ENCODE assay signal across 14 cellular contexts in the genomic region with DNA sequence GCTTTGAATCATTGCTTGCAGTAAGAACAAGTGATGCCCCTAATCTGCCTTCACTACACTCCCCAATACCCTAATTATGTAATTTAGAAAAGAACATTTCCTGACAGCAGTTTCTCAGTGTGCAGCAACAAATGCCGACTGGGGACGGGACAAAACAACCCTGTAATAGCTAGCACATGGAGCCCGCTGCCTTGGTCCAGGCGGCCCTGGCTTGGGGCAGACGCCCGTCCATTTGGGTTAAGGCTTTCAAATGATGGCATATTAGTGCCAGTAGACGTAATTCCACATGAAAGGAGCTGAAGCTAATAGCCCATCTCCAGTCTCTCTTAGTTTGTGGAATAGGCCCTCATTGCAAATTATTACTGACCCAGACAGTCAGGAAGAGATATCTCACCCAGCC.
A peak's percentile ranks its signal among the peaks of the same experiment; 100 is the strongest.
DNase-seq lines count a peak whose midpoint lies in the region; ATAC-seq and TF ChIP-seq lines count a peak whose summit lies in the region.
"Had no signal": no experiment of that assay in that cellular context is flagged by ENCODE, and none has a peak within 500 bp of the region (broad histone marks: within the 10 kb centered on the region; RNA-seq: fewer than 3 reads in every experiment).

No MANE protein-coding gene starts in this region.

- no peak overlapping the region for H3K4me3 Mint-ChIP-seq in nephron
- H3K4me3 Mint-ChIP-seq: B cell; CD4-positive, alpha-beta T cell; HFFc6 had no signal

- H3K27ac ChIP-seq in right atrium auricular region (no peak overlapping the region), heart right ventricle (no peak overlapping the region), VCaP (peak overlapping the region; percentile 80; the same call in 1 of the 2 replicates)
- H3K27ac ChIP-seq: HL-60 had no signal

- peaks cover 11% of the 10 kb centered on the region for H3K4me1 Mint-ChIP-seq in nephron
- H3K4me1 Mint-ChIP-seq: B cell had no signal

- intact Hi-C loops in heart right ventricle (cut with DNase I) (loop anchor here in 2 of 10 donors (10.0 kb wide), 2 partner anchors 130 to 150 kb away; a partner anchor contains a TSS), sciatic nerve (cut with DNase I) (no loop called here)

- H3K27me3 Mint-ChIP-seq in nephron (ENCODE audit: low read depth): peaks cover 29% of the 10 kb centered on the region

- no peaks in the 10 kb centered on the region for H3K9me3 ChIP-seq in right atrium auricular region
- H3K9me3 ChIP-seq in heart right ventricle: no peaks in the 10 kb centered on the region

- H3K27ac Mint-ChIP-seq in nephron: peak overlapping the region in 2 of 3 experiments; percentile 13 to 14
- H3K27ac Mint-ChIP-seq: B cell; CD4-positive, alpha-beta T cell; HFFc6 had no signal

- no peaks in the 10 kb centered on the region for H3K36me3 Mint-ChIP-seq in nephron (ENCODE audit: low read depth)

- no peaks in the 10 kb centered on the region for H3K4me1 ChIP-seq in right atrium auricular region
- no peaks in the 10 kb centered on the region for H3K4me1 ChIP-seq in heart right ventricle

- H3K9me3 Mint-ChIP-seq in nephron: no peaks in the 10 kb centered on the region
- H3K9me3 Mint-ChIP-seq: CD4-positive, alpha-beta T cell; HFFc6 had no signal

- WGBS in heart right ventricle, 2 donors: 93 to 96% methylated on average over 7 of the region's 7 CpGs

- H3K27me3 ChIP-seq in right atrium auricular region (no peaks in the 10 kb centered on the region), heart right ventricle (peaks cover 0 to 40% (median 25%) of the 10 kb centered on the region in 7 donors)

- DNase-seq in right atrium auricular region (ENCODE audit: low spot score) (peak; percentile 34), heart right ventricle (no peak), NCI-H2029 (lab: John Stamatoyannopoulos, UW) (no peak), sciatic nerve (ENCODE audit: low spot score) (no peak)
- no peak for DNase-seq in stimulated activated CD4-positive, alpha-beta T cell treated with anti-CD3 and anti-CD28 coated beads, Interleukin-4, amount 100 ng/mL, for 24 hours
- DNase-seq: CD4-positive, alpha-beta T cell; DND-41; GDM1; HCEC 1CT; HFFc6 had no signal

- ATAC-seq in heart right ventricle (no peak), sciatic nerve (no peak)

- H3K4me3 ChIP-seq in right atrium auricular region: no peak overlapping the region
- no peak overlapping the region for H3K4me3 ChIP-seq in heart right ventricle

- TF ChIP-seq CTCF in right atrium auricular region (IDR thresholded peaks at IDR 0.05): no peak
- TF ChIP-seq CTCF in heart right ventricle (IDR thresholded peaks at IDR 0.05): no peak
- no peak for TF ChIP-seq CTCF in VCaP (conservative IDR thresholded peaks at IDR 0.05)
- TF ChIP-seq CTCF in nephron (IDR thresholded peaks at IDR 0.05; ENCODE audit: unreplicated experiment in 3 of 3): no peak

- no peaks in the 10 kb centered on the region for H3K36me3 ChIP-seq in right atrium auricular region
- H3K36me3 ChIP-seq in heart right ventricle: no peaks in the 10 kb centered on the region
